ENCODE assay signal across 20 cellular contexts in the genomic region with DNA sequence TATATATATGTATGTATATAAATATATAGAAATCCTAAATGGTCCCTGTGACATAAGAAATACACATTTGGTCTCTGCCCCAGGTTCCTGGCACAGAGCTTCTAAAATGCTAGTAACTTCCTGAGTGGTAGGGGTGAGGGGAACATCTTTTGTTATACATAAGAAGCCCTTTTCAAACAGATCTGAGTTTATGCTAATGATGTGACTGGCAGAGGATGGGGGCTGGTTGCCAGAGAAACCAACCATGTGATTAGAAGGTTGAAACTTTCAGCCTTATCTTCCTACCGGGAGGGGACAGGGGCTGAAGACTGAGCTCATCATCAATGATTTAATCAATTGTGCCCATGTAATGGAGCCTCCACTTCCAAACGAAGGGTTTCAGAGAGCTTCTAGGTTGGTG. TPM values are rescaled to one million over a fixed set of nuclear protein-coding genes. Genes with fewer than 3 reads are reported as not detected.
"Had no signal": no experiment of that assay in that cellular context is flagged by ENCODE, and none has a peak within 500 bp of the region (broad histone marks: within the 10 kb centered on the region; RNA-seq: fewer than 3 reads in every experiment).

No MANE protein-coding gene starts in this region.

- ATAC-seq: heart left ventricle; left lung; stimulated activated memory B cell treated with anti-CD40 and anti-IgM and Interleukin-4, amounts not matched to agents 10 μg/mL and 1 μg/mL and 100 μg/mL, for 72 hours had no signal

- H3K4me3 Mint-ChIP-seq: activated B cell treated with CpG ODN at 0.5 μM for 24 hours; activated naive CD8-positive, alpha-beta T cell treated with anti-CD3 and anti-CD28 coated beads, Interleukin-2, amount 10 ng/mL, durations not matched to agents 7 days and 5 days; activated T-helper 1 cell treated with anti-CD3 and anti-CD28 coated beads, Interleukin-12 subunit alpha, Interleukin-12 subunit beta, Interleukin-2, Interleukin-4 antibody, amounts not matched to agents 30 ng/mL and 10 ng/mL and 1 ng/mL, durations not matched to agents 14 hours and 24 hours and 36 hours; dendritic cell treated with granulocyte-macrophage colony-stimulating factor and Interleukin-4, amounts not matched to agents 40 ng/mL and 50 ng/mL, for 4 days; naive B cell; stimulated activated memory B cell treated with anti-CD40 and anti-IgM and Interleukin-4, amounts not matched to agents 10 μg/mL and 1 μg/mL and 100 μg/mL, for 72 hours; T-helper 1 cell treated with Interleukin-12 subunit alpha and Interleukin-12 subunit beta and Interleukin-4 antibody, amounts not matched to agents 30 μg/mL and 1 μg/mL, for 36 hours had no signal

- H3K9me3 ChIP-seq: heart left ventricle, left lung, neutrophil, tibial artery had no signal

- H3K27me3 Mint-ChIP-seq: activated B cell treated with CpG ODN at 0.5 μM for 24 hours; activated naive CD8-positive, alpha-beta T cell treated with anti-CD3 and anti-CD28 coated beads, Interleukin-2, amount 10 ng/mL, durations not matched to agents 7 days and 5 days; dendritic cell treated with granulocyte-macrophage colony-stimulating factor and Interleukin-4, amounts not matched to agents 40 ng/mL and 50 ng/mL, for 4 days; naive B cell; stimulated activated memory B cell treated with anti-CD40 and anti-IgM and Interleukin-4, amounts not matched to agents 10 μg/mL and 1 μg/mL and 100 μg/mL, for 72 hours had no signal

- H3K79me2 ChIP-seq: parathyroid adenoma had no signal

- H3K9ac ChIP-seq: parathyroid adenoma had no signal

- H3K27ac Mint-ChIP-seq: activated B cell treated with CpG ODN at 0.5 μM for 24 hours; activated naive CD8-positive, alpha-beta T cell treated with anti-CD3 and anti-CD28 coated beads, Interleukin-2, amount 10 ng/mL, durations not matched to agents 7 days and 5 days; activated T-helper 1 cell treated with anti-CD3 and anti-CD28 coated beads, Interleukin-12 subunit alpha, Interleukin-12 subunit beta, Interleukin-2, Interleukin-4 antibody, amounts not matched to agents 30 ng/mL and 10 ng/mL and 1 ng/mL, durations not matched to agents 14 hours and 24 hours and 36 hours; dendritic cell treated with granulocyte-macrophage colony-stimulating factor and Interleukin-4, amounts not matched to agents 40 ng/mL and 50 ng/mL, for 4 days; naive B cell; stimulated activated memory B cell treated with anti-CD40 and anti-IgM and Interleukin-4, amounts not matched to agents 10 μg/mL and 1 μg/mL and 100 μg/mL, for 72 hours; T-helper 1 cell treated with Interleukin-12 subunit alpha and Interleukin-12 subunit beta and Interleukin-4 antibody, amounts not matched to agents 30 μg/mL and 1 μg/mL, for 36 hours had no signal

- H3K4me1 ChIP-seq: heart left ventricle, left lung, parathyroid adenoma, tibial artery had no signal

- H3K9me3 Mint-ChIP-seq: activated B cell treated with CpG ODN at 0.5 μM for 24 hours; activated naive CD8-positive, alpha-beta T cell treated with anti-CD3 and anti-CD28 coated beads, Interleukin-2, amount 10 ng/mL, durations not matched to agents 7 days and 5 days; activated T-helper 1 cell treated with anti-CD3 and anti-CD28 coated beads, Interleukin-12 subunit alpha, Interleukin-12 subunit beta, Interleukin-2, Interleukin-4 antibody, amounts not matched to agents 30 ng/mL and 10 ng/mL and 1 ng/mL, durations not matched to agents 14 hours and 24 hours and 36 hours; dendritic cell treated with granulocyte-macrophage colony-stimulating factor and Interleukin-4, amounts not matched to agents 40 ng/mL and 50 ng/mL, for 4 days; naive B cell; stimulated activated memory B cell treated with anti-CD40 and anti-IgM and Interleukin-4, amounts not matched to agents 10 μg/mL and 1 μg/mL and 100 μg/mL, for 72 hours; T-helper 1 cell treated with Interleukin-12 subunit alpha and Interleukin-12 subunit beta and Interleukin-4 antibody, amounts not matched to agents 30 μg/mL and 1 μg/mL, for 36 hours had no signal

- H3K4me3 ChIP-seq: heart left ventricle, left lung, tibial artery had no signal

- DNase-seq: activated B cell treated with CpG ODN at 0.5 μM for 24 hours; activated CD4-positive, alpha-beta T cell treated with anti-CD3 and anti-CD28 coated beads for 48 hours; activated naive CD8-positive, alpha-beta T cell treated with anti-CD3 and anti-CD28 coated beads, Interleukin-2, amount 10 ng/mL, durations not matched to agents 7 days and 5 days; anterior cingulate cortex; effector memory CD4-positive, alpha-beta T cell; foreskin melanocyte; heart left ventricle; kidney; left lung; mammary epithelial cell; naive B cell; stimulated activated CD4-positive, alpha-beta T cell treated with anti-CD3 and anti-CD28 coated beads, Interleukin-2, amount 100 ng/mL, for 48 hours; tibial artery had no signal

- H3K27ac ChIP-seq: heart left ventricle, left lung, neutrophil, parathyroid adenoma, tibial artery had no signal

- H3K4me1 Mint-ChIP-seq: activated B cell treated with CpG ODN at 0.5 μM for 24 hours; naive B cell; stimulated activated memory B cell treated with anti-CD40 and anti-IgM and Interleukin-4, amounts not matched to agents 10 μg/mL and 1 μg/mL and 100 μg/mL, for 72 hours had no signal

- H3K27me3 ChIP-seq: heart left ventricle, left lung, neutrophil, tibial artery had no signal

RNA-seq across cellular contexts. Expression of gene MFSD2B, which starts 16.3 kb away (rescaled TPM):
- total RNA-seq: activated B cell treated with CpG ODN at 0.5 μM for 24 hours; activated naive CD8-positive, alpha-beta T cell treated with anti-CD3 and anti-CD28 coated beads, Interleukin-2, amount 10 ng/mL, durations not matched to agents 7 days and 5 days; activated T-helper 1 cell treated with anti-CD3 and anti-CD28 coated beads, Interleukin-12 subunit alpha, Interleukin-12 subunit beta, Interleukin-2, Interleukin-4 antibody, amounts not matched to agents 30 ng/mL and 10 ng/mL and 1 ng/mL, durations not matched to agents 14 hours and 24 hours and 36 hours; bronchial epithelial cell had no signal
- polyA plus RNA-seq: mammary epithelial cell had no signal
